Comparison of ENCODE assay signal across 17 cellular contexts in genomic region chr21:26761174-26761915, GRCh38.
DNase-seq lines count a peak whose midpoint lies in the region; ATAC-seq, FAIRE-seq and TF ChIP-seq lines count a peak whose summit lies in the region.
"Had no signal": no experiment of that assay in that cellular context is flagged by ENCODE, and none has a peak within 500 bp of the region (broad histone marks: within the 10 kb centered on the region; RNA-seq: fewer than 3 reads in every experiment).

No MANE protein-coding gene starts in this region.

- H3K56ac ChIP-seq in IMR-90 (ENCODE audit: extremely low read depth, insufficient read depth, low read length): no peak overlapping the region

- H3K14ac ChIP-seq in IMR-90 (replicated peaks; ENCODE audit: low read depth, low read length) (no peak overlapping the region), trophoblast cell (ENCODE audit: low read length) (no peak overlapping the region)

- H2BK5ac ChIP-seq in IMR-90 (ENCODE audit: low read depth, low read length, poor library complexity, severe bottlenecking) (no peak overlapping the region), trophoblast cell (ENCODE audit: low read depth, low read length, poor library complexity) (peak overlapping the region; percentile 15)

- H3K27me3 ChIP-seq in HepG2 (ENCODE audit: control insufficient read depth in 1 of 2, insufficient read depth in 2 of 2, low read length in 2 of 2) (no peaks in the 10 kb centered on the region), right lobe of liver (no peaks in the 10 kb centered on the region), IMR-90 (ENCODE audit: control insufficient read depth, insufficient read depth, low read length) (no peaks in the 10 kb centered on the region), SJCRH30 (no peaks in the 10 kb centered on the region), trophoblast cell (ENCODE audit: insufficient read depth, low read length) (no peaks in the 10 kb centered on the region), aorta (ENCODE audit: control insufficient read depth in 1 of 2, insufficient read depth in 2 of 2, low read length in 1 of 2) (no peaks in the 10 kb centered on the region)
- H3K27me3 ChIP-seq: BLaER1 treated with 17β-estradiol and CSF1 and Interleukin-3, amounts not matched to agents 10 nM and 100 nM had no signal

- H3K9me1 ChIP-seq in IMR-90 (ENCODE audit: insufficient read depth, low read length): no peaks in the 10 kb centered on the region; the same call in 1 of the 2 replicates

- H3K79me2 ChIP-seq in HepG2 (ENCODE audit: insufficient read depth, low read length) (no peaks in the 10 kb centered on the region), trophoblast cell (ENCODE audit: control insufficient read depth, insufficient read depth, low read length, poor library complexity) (no peaks in the 10 kb centered on the region)

- H3K18ac ChIP-seq in IMR-90 (ENCODE audit: low read depth, low read length): no peak overlapping the region
- no peak overlapping the region for H3K18ac ChIP-seq in trophoblast cell (ENCODE audit: low read length)

- dilution Hi-C loops in IMR-90 (cut with HindIII; ENCODE audit: low sequenced_read_pairs, unreplicated experiment): no loop called here

- H4K91ac ChIP-seq in IMR-90 (ENCODE audit: insufficient read depth, low read depth, low read length): no peak overlapping the region
- no peak overlapping the region for H4K91ac ChIP-seq in trophoblast cell (ENCODE audit: low read depth, low read length)

- CTCF ChIA-PET in HepG2 (lab: Yijun Ruan, JAX; ENCODE audit: low intra/inter-chr PET ratio, low total read pairs): no interaction called here
- CTCF ChIA-PET in IMR-90 (lab: Yijun Ruan, JAX): no interaction called here

- H3K4me3 ChIP-seq in HepG2 (replicated peaks in 1 of 3; ENCODE audit: insufficient read depth in 1 of 3, low read depth in 2 of 3, low read length in 3 of 3) (no peak overlapping the region), right lobe of liver (no peak overlapping the region), IMR-90 (ENCODE audit: insufficient read depth, low read depth, low read length) (no peak overlapping the region), SJCRH30 (peak overlapping the region; percentile 4; the same call in 1 of the 2 replicates), trophoblast cell (ENCODE audit: low read depth, low read length) (no peak overlapping the region), aorta (ENCODE audit: low read length in 2 of 2) (no peak overlapping the region)
- H3K4me3 ChIP-seq: BLaER1 treated with 17β-estradiol and CSF1 and Interleukin-3, amounts not matched to agents 10 nM and 100 nM; GM12878; GM23248; K562 had no signal

- H3K9ac ChIP-seq in HepG2 (ENCODE audit: insufficient read depth, low read depth, low read length): no peak overlapping the region
- H3K9ac ChIP-seq in IMR-90 (ENCODE audit: low read depth, low read length): no peak overlapping the region
- H3K9ac ChIP-seq in trophoblast cell (ENCODE audit: low read length): no peak overlapping the region
- H3K9ac ChIP-seq: BLaER1 treated with 17β-estradiol and CSF1 and Interleukin-3, amounts not matched to agents 10 nM and 100 nM; GM23248 had no signal

- H4K20me1 ChIP-seq in HepG2 (ENCODE audit: insufficient read depth, low read length): no peaks in the 10 kb centered on the region
- H4K20me1 ChIP-seq in IMR-90 (ENCODE audit: insufficient read depth, low read length): no peaks in the 10 kb centered on the region
- H4K20me1 ChIP-seq: BLaER1 treated with 17β-estradiol and CSF1 and Interleukin-3, amounts not matched to agents 10 nM and 100 nM had no signal

- no peak overlapping the region for H2BK20ac ChIP-seq in IMR-90 (ENCODE audit: low read depth, low read length)

- intact Hi-C loops in HepG2 (cut with micrococcal nuclease; ENCODE audit: unreplicated experiment): no loop called here
- intact Hi-C loops in right lobe of liver (cut with DNase I): no loop called here
- intact Hi-C loops in IMR-90 (cut with micrococcal nuclease): no loop called here
- intact Hi-C loops in aorta (cut with DNase I): loop anchor here (10.0 kb wide), 1 partner anchor 943 kb away; no protein-coding TSS in a partner anchor

- no peak overlapping the region for H3K4ac ChIP-seq in IMR-90 (ENCODE audit: low read depth, low read length)
- H3K4ac ChIP-seq in trophoblast cell (ENCODE audit: low read depth, low read length): no peak overlapping the region

- in situ Hi-C loops in HepG2 (cut with HindIII; ENCODE audit: extremely low pct_ligation_motif_present, low pct_unique_long_range_greater_than_20kb): no loop called here
- in situ Hi-C loops in IMR-90 (cut with MboI; ENCODE audit: low sequenced_read_pairs): no loop called here

- TF ChIP-seq POLR2A in HepG2 (IDR thresholded peaks at IDR 0.05; ENCODE audit: insufficient read depth in 1 of 2, low read depth in 2 of 2, low read length in 2 of 2) (no peak), right lobe of liver (IDR thresholded peaks at IDR 0.05) (no peak), IMR-90 (IDR thresholded peaks at IDR 0.05; ENCODE audit: low read depth, low read length) (no peak)

- no peaks in the 10 kb centered on the region for H3K36me3 ChIP-seq in HepG2 (replicated peaks in 1 of 2; ENCODE audit: control insufficient read depth in 1 of 2, insufficient read depth in 2 of 2, low read length in 2 of 2)
- H3K36me3 ChIP-seq in right lobe of liver: no peaks in the 10 kb centered on the region
- no peaks in the 10 kb centered on the region for H3K36me3 ChIP-seq in IMR-90 (ENCODE audit: control insufficient read depth, insufficient read depth, low read length)
- H3K36me3 ChIP-seq in SJCRH30: no peaks in the 10 kb centered on the region
- H3K36me3 ChIP-seq in trophoblast cell (ENCODE audit: control insufficient read depth in 1 of 2, insufficient read depth in 2 of 2, low read length in 2 of 2): no peaks in the 10 kb centered on the region
- H3K36me3 ChIP-seq in aorta (ENCODE audit: control insufficient read depth in 1 of 2, insufficient read depth in 2 of 2, low read length in 1 of 2): no peaks in the 10 kb centered on the region
- H3K36me3 ChIP-seq: BLaER1 treated with 17β-estradiol and CSF1 and Interleukin-3, amounts not matched to agents 10 nM and 100 nM had no signal

- no peak overlapping the region for H4K12ac ChIP-seq in trophoblast cell (ENCODE audit: low read depth, low read length)

- H2BK120ac ChIP-seq in IMR-90 (ENCODE audit: low read depth, low read length) (no peak overlapping the region), trophoblast cell (ENCODE audit: insufficient read depth, low read length, poor library complexity) (no peak overlapping the region)

- no peak overlapping the region for H4K8ac ChIP-seq in IMR-90 (ENCODE audit: low read depth in 2 of 2, low read length in 2 of 2)
- no peak overlapping the region for H4K8ac ChIP-seq in trophoblast cell (ENCODE audit: low read depth, low read length)

- H2BK15ac ChIP-seq in IMR-90 (ENCODE audit: low read depth, low read length): no peak overlapping the region

- no peak for FAIRE-seq in HepG2 (lab: Jason Lieb, UNC)
- no peak for FAIRE-seq in HTR-8/SVneo (lab: Jason Lieb, UNC)
- FAIRE-seq: GM12878, GM18507, H54, K562 had no signal

- WGBS in HepG2 (ENCODE audit: low lambda C conversion rate): 27% methylated on average over 8 of the region's 8 CpGs
- 66% methylated on average over 8 of the region's 8 CpGs for WGBS in right lobe of liver (ENCODE audit: insufficient coverage, low coverage, low lambda C conversion rate, missing lambda C conversion rate)
- 94% methylated on average over 3 of the region's 8 CpGs; no CpG with 5 or more reads in 1 of the 2 experiments for WGBS in IMR-90 (ENCODE audit: extremely low coverage in 2 of 2, insufficient read length in 1 of 2), 2 experiments
- no CpG with 5 or more reads among the region's 8 CpGs for WGBS in trophoblast cell (ENCODE audit: extremely low coverage, insufficient coverage, insufficient read length)
- WGBS in aorta, 2 donors: 94 to 95% methylated on average over 8 of the region's 8 CpGs

- H3K9me3 ChIP-seq in HepG2 (ENCODE audit: low read length) (peaks cover 59% of the 10 kb centered on the region), right lobe of liver (no peaks in the 10 kb centered on the region), IMR-90 (ENCODE audit: control insufficient read depth, insufficient read depth, low read length) (no peaks in the 10 kb centered on the region), SJCRH30 (replicated peaks) (no peaks in the 10 kb centered on the region), trophoblast cell (ENCODE audit: insufficient read depth, low read depth, low read length) (no peaks in the 10 kb centered on the region), aorta (ENCODE audit: control insufficient read depth, low read length) (no peaks in the 10 kb centered on the region)
- H3K9me3 ChIP-seq: BLaER1 treated with 17β-estradiol and CSF1 and Interleukin-3, amounts not matched to agents 10 nM and 100 nM had no signal

- no peak for TF ChIP-seq RAD21 in HepG2 (CRISPR knock-in tag; IDR thresholded peaks at IDR 0.05)
- no peak for TF ChIP-seq RAD21 in IMR-90 (IDR thresholded peaks at IDR 0.05; ENCODE audit: low read length)

- no peak overlapping the region for H2AK9ac ChIP-seq in IMR-90 (replicated peaks; ENCODE audit: low read depth, low read length, poor library complexity)

- H3K79me1 ChIP-seq in IMR-90 (ENCODE audit: low read depth in 1 of 2, low read length in 2 of 2) (no peaks in the 10 kb centered on the region), trophoblast cell (ENCODE audit: low read length) (peaks cover 17% of the 10 kb centered on the region)

- H2BK12ac ChIP-seq in trophoblast cell (ENCODE audit: low read length): no peak overlapping the region

- POLR2A ChIA-PET in HepG2 (lab: Yijun Ruan, JAX) (no interaction called here), IMR-90 (lab: Charles Lee; ENCODE audit: unreplicated experiment) (no interaction called here)

- H3K4me1 ChIP-seq in HepG2 (ENCODE audit: insufficient read depth, low read length): no peaks in the 10 kb centered on the region
- H3K4me1 ChIP-seq in right lobe of liver: no peaks in the 10 kb centered on the region
- no peaks in the 10 kb centered on the region; the same call in 1 of the 2 replicates for H3K4me1 ChIP-seq in IMR-90 (ENCODE audit: control insufficient read depth, insufficient read depth, low read length)
- H3K4me1 ChIP-seq in SJCRH30: peaks cover 54% of the 10 kb centered on the region
- peaks cover 0 to 4% of the 10 kb centered on the region in 2 experiments for H3K4me1 ChIP-seq in trophoblast cell (ENCODE audit: control insufficient read depth in 1 of 2, insufficient read depth in 2 of 2, low read length in 2 of 2)
- peaks cover 0 to 2% of the 10 kb centered on the region in 2 donors for H3K4me1 ChIP-seq in aorta (ENCODE audit: control insufficient read depth in 1 of 2, insufficient read depth in 2 of 2, low read length in 2 of 2)
- H3K4me1 ChIP-seq: BLaER1 treated with 17β-estradiol and CSF1 and Interleukin-3, amounts not matched to agents 10 nM and 100 nM had no signal

- H4K5ac ChIP-seq in IMR-90 (ENCODE audit: low read depth, low read length): no peak overlapping the region

- BruUV-seq in HepG2 (replicated peaks; lab: Mats Ljungman, UMichigan) (no TSS peak), IMR-90 (replicated peaks; lab: Mats Ljungman, UMichigan) (no TSS peak)

- H3K27ac ChIP-seq in HepG2 (ENCODE audit: extremely low read length, insufficient read depth, low read length) (no peak overlapping the region), right lobe of liver (no peak overlapping the region), IMR-90 (ENCODE audit: insufficient read depth, low read length) (no peak overlapping the region), SJCRH30 (peak overlapping the region; percentile 98), trophoblast cell (ENCODE audit: low read depth, low read length) (no peak overlapping the region), aorta (ENCODE audit: low read depth in 1 of 2, low read length in 2 of 2) (no peak overlapping the region)
- H3K27ac ChIP-seq: 22Rv1; BLaER1 treated with 17β-estradiol and CSF1 and Interleukin-3, amounts not matched to agents 10 nM and 100 nM; GM23248 had no signal

- TF ChIP-seq CTCF in HepG2 (CRISPR knock-in tag; IDR thresholded peaks at IDR 0.05): no peak
- no peak for TF ChIP-seq CTCF in right lobe of liver (IDR thresholded peaks at IDR 0.05)
- no peak for TF ChIP-seq CTCF in IMR-90 (conservative IDR thresholded peaks at IDR 0.05; ENCODE audit: low read depth, low read length)

- H3K23ac ChIP-seq in IMR-90 (ENCODE audit: low read depth, low read length): no peak overlapping the region
- no peak overlapping the region for H3K23ac ChIP-seq in trophoblast cell (ENCODE audit: low read length)

- no peak for TF ChIP-seq EP300 in HepG2 (IDR thresholded peaks at IDR 0.05; ENCODE audit: low read depth in 2 of 2, low read length in 2 of 2)
- TF ChIP-seq EP300 in HepG2 (CRISPR knock-in tag; IDR thresholded peaks at IDR 0.05; ENCODE audit: borderline replicate concordance): no peak

- ATAC-seq in HepG2: no peak
- no peak for ATAC-seq in right lobe of liver
- ATAC-seq in IMR-90 (ENCODE audit: low read depth): no peak
- ATAC-seq in aorta (ENCODE audit: low FRiP score): no peak
- ATAC-seq: GM12878, K562 had no signal

- H2AK5ac ChIP-seq in IMR-90 (ENCODE audit: low read depth, low read length) (no peak overlapping the region), trophoblast cell (ENCODE audit: low read length) (no peak overlapping the region)

- no peak overlapping the region for H2AFZ ChIP-seq in HepG2 (ENCODE audit: low read length)
- peak overlapping the region; percentile 42 for H2AFZ ChIP-seq in IMR-90 (replicated peaks; ENCODE audit: low read length, poor library complexity)
- H2AFZ ChIP-seq in trophoblast cell (ENCODE audit: insufficient read depth, low read length, poor library complexity): no peak overlapping the region
- H2AFZ ChIP-seq: GM23248 had no signal

- no peak for DNase-seq in HepG2 (ENCODE audit: low spot score)
- DNase-seq in right lobe of liver: no peak
- DNase-seq in IMR-90: no peak
- no peak for DNase-seq in SJCRH30
- peak; percentile 84 to 91 for DNase-seq in trophoblast cell
- DNase-seq in HTR-8/SVneo (ENCODE audit: insufficient read length, low spot score): no peak
- DNase-seq in epidermal melanocyte (ENCODE audit: insufficient read length, low spot score): no peak
- no peak for DNase-seq in aorta
- DNase-seq: CD4-positive, CD25-positive, alpha-beta regulatory T cell; DMS79 had no signal

- H3K4me2 ChIP-seq in HepG2 (ENCODE audit: low read depth, low read length) (no peak overlapping the region), IMR-90 (ENCODE audit: low read depth, low read length) (no peak overlapping the region), trophoblast cell (ENCODE audit: low read length) (no peak overlapping the region)
- H3K4me2 ChIP-seq: BLaER1 treated with 17β-estradiol and CSF1 and Interleukin-3, amounts not matched to agents 10 nM and 100 nM had no signal

Comparison
In these comparisons a context has a peak if more than half of its experiments do, and no peak if none do; other contexts are left out.
1. DNase-seq: peak in trophoblast cell (2 of 2); none in HepG2 (single experiment), right lobe of liver (0 of 3), IMR-90 (single experiment), SJCRH30 (0 of 2), HTR-8/SVneo (single experiment), epidermal melanocyte (single experiment) and aorta (0 of 2).
2. intact Hi-C loops: an anchor here in aorta (10.0 kb wide); none called in HepG2, right lobe of liver and IMR-90.